8 cellular contexts compared by ENCODE assay signal in genomic region chr10:72336259-72337038, GRCh38. TPM values are rescaled to one million over a fixed set of nuclear protein-coding genes. Genes with fewer than 3 reads are reported as not detected.
DNase-seq lines count a peak whose midpoint lies in the region; FAIRE-seq and TF ChIP-seq lines count a peak whose summit lies in the region.

No MANE protein-coding gene starts in this region.

- no peak overlapping the region for H2BK120ac ChIP-seq in H1 (replicated peaks; ENCODE audit: low read depth, low read length)

- TF ChIP-seq EP300 in H1 (IDR thresholded peaks at IDR 0.05; ENCODE audit: borderline replicate concordance in 1 of 2, low read depth in 2 of 2, low read length in 2 of 2): no peak
- TF ChIP-seq EP300 in neural cell (conservative IDR thresholded peaks at IDR 0.05; ENCODE audit: poor library complexity, severe bottlenecking): no peak

- 0 out of 2 replicates have a peak overlapping the region, but pooled peaks have one; percentile 75 for H2BK12ac ChIP-seq in H1 (ENCODE audit: low read depth, low read length)

- H3K23me2 ChIP-seq in H1 (ENCODE audit: low read depth, low read length): no peaks in the 10 kb centered on the region

- H3K9ac ChIP-seq in H1 (replicated peaks in 1 of 4; ENCODE audit: extremely low read depth in 1 of 4, low read depth in 3 of 4, low read length in 3 of 4) (no peak overlapping the region), neural cell (ENCODE audit: low read length) (peak overlapping the region; percentile 79)

- WGBS in H1 (ENCODE audit: extremely low coverage in 1 of 2, insufficient coverage in 1 of 2, insufficient read length in 1 of 2, insufficient replicate concordance in 2 of 2, low coverage in 1 of 2, low lambda C conversion rate in 2 of 2, missing lambda C conversion rate in 1 of 2), 2 experiments: 94% methylated on average over 15 of the region's 18 CpGs; no CpG with 5 or more reads in 1 of the 2 experiments

- peaks cover 39% of the 10 kb centered on the region for H3K4me1 ChIP-seq in ACC112 (ENCODE audit: control insufficient read depth, insufficient read depth, low read length, unreplicated experiment)
- peaks cover 25% of the 10 kb centered on the region for H3K4me1 ChIP-seq in PC-9 (replicated peaks; ENCODE audit: insufficient read depth)
- peaks cover 0 to 28% (median 16%) of the 10 kb centered on the region in 4 experiments; a peak in 6 of 7 replicates for H3K4me1 ChIP-seq in H1 (replicated peaks in 1 of 4; ENCODE audit: control insufficient read depth in 3 of 4, insufficient read depth in 4 of 4, low read length in 3 of 4)

- no peaks in the 10 kb centered on the region for H3K79me1 ChIP-seq in H1 (ENCODE audit: low read depth, low read length)

- POLR2A ChIA-PET in PC-9 (lab: Charles Lee; ENCODE audit: unreplicated experiment): interaction anchor here (0.6 kb wide), 1 partner anchor 62 kb away, joined by 3 read pairs; no protein-coding TSS in a partner anchor
- POLR2A ChIA-PET in H1 (lab: Charles Lee; ENCODE audit: partially characterized antibody): interaction anchor here (1.0 to 39.2 kb wide), 4 partner anchors 17 to 249 kb away, joined by 3 to 895 read pairs (median 8); partner anchors contain the start of genes DDIT4, DNAJB12 and SPOCK2

- intact Hi-C loops in PC-9 (cut with micrococcal nuclease; ENCODE audit: unreplicated experiment): loop anchor here (1.0 to 10.0 kb wide), 4 partner anchors 210 to 1022 kb away; partner anchors contain the start of gene SLC29A3

- H3K56ac ChIP-seq in H1 (replicated peaks; ENCODE audit: insufficient read length, low read depth, low read length): peak overlapping the region; percentile 25

- no TSS peak for BruUV-seq in PC-9 (replicated peaks; lab: Mats Ljungman, UMichigan)

- H3K18ac ChIP-seq in H1 (ENCODE audit: extremely low read depth, low read length): peak overlapping the region; percentile 71; the same call in 1 of the 2 replicates

- peak overlapping the region; percentile 65 for H4K91ac ChIP-seq in H1 (replicated peaks; ENCODE audit: insufficient read length, low read length)

- H2BK5ac ChIP-seq in H1 (ENCODE audit: low read depth, low read length): peak overlapping the region; percentile 60; the same call in 1 of the 2 replicates

- TF ChIP-seq RAD21 in H1 (IDR thresholded peaks at IDR 0.05 in 1 of 2, conservative IDR thresholded peaks at IDR 0.05 in 1 of 2; ENCODE audit: low read depth in 2 of 2, low read length in 2 of 2) (no peak), neural cell (conservative IDR thresholded peaks at IDR 0.05) (no peak)

- H4K5ac ChIP-seq in H1 (ENCODE audit: insufficient read length, low read depth, low read length): no peak overlapping the region

- peak overlapping the region; percentile 84; the same call in 1 of the 2 replicates for H4K8ac ChIP-seq in H1 (ENCODE audit: extremely low read depth, insufficient read depth, low read length)

- no peak overlapping the region for H2AFZ ChIP-seq in ACC112 (ENCODE audit: low read length, unreplicated experiment)
- no peak overlapping the region for H2AFZ ChIP-seq in PC-9
- H2AFZ ChIP-seq in H1 (ENCODE audit: low read length): no peak overlapping the region
- no peak overlapping the region for H2AFZ ChIP-seq in neural cell (ENCODE audit: low read depth, low read length)

- H3K27me3 ChIP-seq in ACC112 (ENCODE audit: insufficient read depth, low read length): no peaks in the 10 kb centered on the region
- H3K27me3 ChIP-seq in PC-9 (ENCODE audit: insufficient read depth, low read depth): no peaks in the 10 kb centered on the region
- H3K27me3 ChIP-seq in H1 (replicated peaks in 1 of 4; ENCODE audit: control insufficient read depth in 3 of 4, extremely low read depth in 1 of 4, insufficient read depth in 3 of 4, low read length in 3 of 4): no peaks in the 10 kb centered on the region
- H3K27me3 ChIP-seq in neural cell (ENCODE audit: insufficient read depth, low read depth, low read length): no peaks in the 10 kb centered on the region

- H3K9me3 ChIP-seq in PC-9 (ENCODE audit: insufficient read depth, low read depth): no peaks in the 10 kb centered on the region; the same call in 1 of the 2 replicates
- no peaks in the 10 kb centered on the region for H3K9me3 ChIP-seq in H1 (ENCODE audit: insufficient read depth in 2 of 2, low read depth in 1 of 2, low read length in 1 of 2)
- H3K9me3 ChIP-seq in neural cell (ENCODE audit: low read length): no peaks in the 10 kb centered on the region

- H3K4me3 ChIP-seq in ACC112 (ENCODE audit: low read depth, low read length): no peak overlapping the region
- H3K4me3 ChIP-seq in PC-9: no peak overlapping the region
- no peak overlapping the region for H3K4me3 ChIP-seq in H1 (ENCODE audit: extremely low read depth in 1 of 4, insufficient read depth in 2 of 4, low read depth in 3 of 4, low read length in 4 of 4)
- H3K4me3 ChIP-seq in neural cell (ENCODE audit: low read length): no peak overlapping the region

- H2BK15ac ChIP-seq in H1 (ENCODE audit: low read length): peak overlapping the region; percentile 81; the same call in 1 of the 2 replicates

- FAIRE-seq in H1 (lab: Jason Lieb, UNC): no peak

- no peak overlapping the region for H2AK5ac ChIP-seq in H1 (ENCODE audit: low read depth, low read length)

- H3K79me2 ChIP-seq in ACC112 (ENCODE audit: control insufficient read depth, insufficient read depth, low read length, unreplicated experiment) (no peaks in the 10 kb centered on the region), PC-9 (ENCODE audit: low read depth) (no peaks in the 10 kb centered on the region), H1 (ENCODE audit: control insufficient read depth in 1 of 2, insufficient read depth in 2 of 2, low read length in 2 of 2) (no peaks in the 10 kb centered on the region), neural cell (replicated peaks; ENCODE audit: insufficient read depth, low read length) (no peaks in the 10 kb centered on the region)

- no peak overlapping the region for H3K23ac ChIP-seq in H1 (ENCODE audit: insufficient read length)

- peaks cover 39% of the 10 kb centered on the region for H3F3A ChIP-seq in PC-9 (ENCODE audit: insufficient read depth, low read depth)
- H3F3A ChIP-seq in neural cell (ENCODE audit: insufficient read depth, low read length, poor library complexity, severe bottlenecking): no peaks in the 10 kb centered on the region

- peaks cover 9% of the 10 kb centered on the region; the same call in 1 of the 2 replicates for H3K36me3 ChIP-seq in ACC112 (ENCODE audit: insufficient read depth, low read length)
- peaks cover 23% of the 10 kb centered on the region for H3K36me3 ChIP-seq in PC-9 (ENCODE audit: low read depth)
- H3K36me3 ChIP-seq in H1 (ENCODE audit: control insufficient read depth in 2 of 4, insufficient read depth in 4 of 4, low read length in 3 of 4): peaks cover 6 to 14% (median 7%) of the 10 kb centered on the region in 4 experiments; a peak in 5 of 8 replicates
- peaks cover 5% of the 10 kb centered on the region for H3K36me3 ChIP-seq in neural cell (ENCODE audit: insufficient read depth, low read length)

- H3K9me2 ChIP-seq in PC-9 (ENCODE audit: insufficient read depth): no peaks in the 10 kb centered on the region
- H3K9me2 ChIP-seq in neural cell (ENCODE audit: insufficient read depth, low read length): no peaks in the 10 kb centered on the region

- no peak overlapping the region for H3K4ac ChIP-seq in H1 (replicated peaks; ENCODE audit: insufficient read length, low read depth, low read length)

- H3K27ac ChIP-seq in ACC112 (ENCODE audit: low read depth, low read length) (peak overlapping the region; percentile 96), PC-9 (no peak overlapping the region), H1 (ENCODE audit: low read depth, low read length) (no peak overlapping the region), neural cell (ENCODE audit: low read length) (peak overlapping the region; percentile 98)

- H4K20me1 ChIP-seq in PC-9 (ENCODE audit: insufficient read depth) (no peaks in the 10 kb centered on the region), H1 (replicated peaks in 1 of 2; ENCODE audit: control insufficient read depth in 1 of 2, insufficient read depth in 2 of 2, low read length in 2 of 2) (no peaks in the 10 kb centered on the region), neural cell (ENCODE audit: insufficient read depth) (no peaks in the 10 kb centered on the region)

- DNase-seq in PC-9 (no peak), H1 (ENCODE audit: low read depth in 1 of 2, low spot score in 2 of 2) (no peak), NCI-H748 treated with DMSO at 0.1 percent for 48 hours (lab: John Stamatoyannopoulos, UW) (no peak), NCI-H446 treated with DMSO at 0.1 percent for 48 hours (lab: John Stamatoyannopoulos, UW) (no peak), D341Med (ENCODE audit: low spot score) (no peak)
- no peak for DNase-seq in stimulated activated naive CD4-positive, alpha-beta T cell treated with Interleukin-2 at 50 U/mL for 16 hours (lab: John Stamatoyannopoulos, UW)

- no peak for TF ChIP-seq CTCF in PC-9 (conservative IDR thresholded peaks at IDR 0.05)
- TF ChIP-seq CTCF in H1 (IDR thresholded peaks at IDR 0.05; ENCODE audit: control extremely low read depth in 1 of 3, insufficient read depth in 1 of 3, low read depth in 1 of 3, low read length in 3 of 3): no peak
- TF ChIP-seq CTCF in neural cell (IDR thresholded peaks at IDR 0.05; ENCODE audit: poor library complexity, severe bottlenecking): no peak

- no peak overlapping the region; the same call in 1 of the 2 replicates for H2BK20ac ChIP-seq in H1 (ENCODE audit: low read length)

- CTCF ChIA-PET in PC-9 (lab: Charles Lee) (interaction anchor here (0.5 to 1.1 kb wide), 5 partner anchors 288 to 524 kb away, joined by 3 to 7 read pairs (median 3); no protein-coding TSS in a partner anchor), H1 (lab: Charles Lee; ENCODE audit: partially characterized antibody) (interaction anchor here (0.6 to 4.5 kb wide), 27 partner anchors 7 to 721 kb away, joined by 3 to 25 read pairs (median 4); partner anchors contain the start of genes DDIT4 and DNAJB12)

- no peak overlapping the region for H3K14ac ChIP-seq in H1 (ENCODE audit: insufficient read length)

- no peak for TF ChIP-seq POLR2A in H1 (IDR thresholded peaks at IDR 0.05; ENCODE audit: control extremely low read depth in 1 of 2, low read depth in 2 of 2, low read length in 2 of 2)

- H3K4me2 ChIP-seq in PC-9: peak overlapping the region; percentile 34
- no peak overlapping the region for H3K4me2 ChIP-seq in H1 (ENCODE audit: insufficient read depth in 1 of 2, low read depth in 2 of 2, low read length in 2 of 2)
- H3K4me2 ChIP-seq in neural cell (ENCODE audit: low read length): no peak overlapping the region

RNA-seq across cellular contexts. Expression of gene DNAJB12, which starts 18.3 kb away (rescaled TPM):
- 37.0 and 46.9 TPM in 2 replicates for total RNA-seq in PC-9 (2021)
- 19.6 and 20.5 TPM in 2 replicates for total RNA-seq in H1 (2021; fragmentation: NEBNext Ultra II Directional; extraction: Animal tissue kit (Norgen Biotek cat#: 25700))
- polyA plus RNA-seq in H1 (2011; rRNA removed) (10.8 and 16.0 TPM in 2 replicates), neural cell (20.1 and 24.5 TPM in 2 replicates)
- 12.4 TPM for polyA plus RNA-seq in H1 (2011; cell fraction: cytosol; rRNA removed)
- polyA plus RNA-seq in H1 (2011; cell fraction: nucleus; rRNA removed): 23.3 TPM
- polyA plus RNA-seq in H1 (2012, experiment 1 of 2): 10.7 to 18.5 TPM (median 16.7 TPM) in 4 replicates
- 12.5 TPM for polyA plus RNA-seq in H1 (2012, experiment 2 of 2)
- polyA plus RNA-seq in H1 (2013, experiment 1 of 2): 14.1 TPM
- polyA plus RNA-seq in H1 (2013, experiment 2 of 2): 15.3 TPM
- 9.2 and 9.8 TPM in 2 replicates for polyA minus RNA-seq in H1 (2011; rRNA and poly(A)+ RNA removed)
- polyA minus RNA-seq in H1 (2011; cell fraction: cytosol; rRNA and poly(A)+ RNA removed): 12.0 TPM
- 13.9 TPM for polyA minus RNA-seq in H1 (2011; cell fraction: nucleus; rRNA and poly(A)+ RNA removed)
- polyA minus RNA-seq in neural cell: 27.1 and 29.0 TPM in 2 replicates

Comparison
In these comparisons a context has a peak if more than half of its experiments do, and no peak if none do; other contexts are left out.
1. H3K27ac ChIP-seq: peak in ACC112 (single experiment) and neural cell (single experiment); none in PC-9 (single experiment) and H1 (single experiment).